ENCODE assay signal across 1 cellular context in the genomic region with DNA sequence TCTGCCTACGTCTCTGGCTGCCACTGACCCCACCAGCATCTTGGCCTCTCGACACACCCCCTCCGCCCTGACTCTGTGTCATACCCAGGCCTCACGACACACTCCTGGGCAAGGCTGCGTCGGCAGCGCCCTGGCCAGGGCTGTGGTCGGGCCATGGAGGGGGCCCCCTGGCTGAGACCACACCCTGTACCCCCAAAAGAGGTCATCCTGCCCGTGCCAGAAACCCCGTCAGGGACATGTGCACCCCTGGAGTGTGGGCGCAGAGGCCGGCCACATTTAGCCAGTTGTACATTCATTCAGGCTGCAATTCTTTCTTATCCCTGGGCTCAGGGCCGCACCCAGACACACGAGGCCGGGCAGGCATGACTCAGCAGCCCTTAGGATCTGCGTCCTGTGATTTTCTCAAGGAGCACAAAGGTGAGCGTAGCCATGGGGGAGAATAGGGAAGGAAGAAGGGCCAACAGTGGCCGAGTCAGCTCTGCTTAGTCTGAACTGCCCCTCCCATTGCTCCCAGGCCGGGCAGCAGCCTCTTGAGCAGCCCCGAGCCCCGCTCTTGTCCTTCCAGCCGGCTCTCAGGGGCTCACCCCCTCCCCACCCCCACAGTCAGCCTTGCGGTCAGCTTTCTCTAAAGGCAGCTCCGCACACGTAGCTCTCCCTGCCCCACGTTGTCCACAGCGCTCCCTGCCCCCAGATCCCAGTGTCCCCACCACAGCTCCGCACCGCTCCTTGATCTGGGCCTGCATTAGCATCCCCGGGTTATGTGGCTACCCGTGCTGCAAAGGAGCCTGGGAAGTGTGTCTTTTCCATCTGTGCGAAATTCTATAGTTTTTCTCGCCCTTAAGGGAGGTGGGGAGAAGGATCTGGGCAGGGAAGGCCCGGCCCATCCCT.
TF ChIP-seq lines count a peak whose summit lies in the region.

No MANE protein-coding gene starts in this region.

TF ChIP-seq in A549, 52 proteins besides CTCF, POLR2A, EP300 and RAD21 (continued from another document):
- TF ChIP-seq REST (IDR thresholded peaks at IDR 0.05) (no peak), GATA3 (IDR thresholded peaks at IDR 0.05; ENCODE audit: borderline replicate concordance) (no peak; the same call in 1 of the 2 replicates), CEBPB (IDR thresholded peaks at IDR 0.05) (no peak), JUN (IDR thresholded peaks at IDR 0.05) (peak in 1 of 2 experiments; percentile 29; a peak in 2 of 5 replicates), HOXA7 (CRISPR knock-in tag; IDR thresholded peaks at IDR 0.05) (no peak), FOXS1 (CRISPR knock-in tag; IDR thresholded peaks at IDR 0.05) (no peak), HOXB13 (CRISPR knock-in tag; IDR thresholded peaks at IDR 0.05; ENCODE audit: low read depth) (peak; percentile 16), SREBF2 (IDR thresholded peaks at IDR 0.05) (no peak), ZNF302 (CRISPR knock-in tag; IDR thresholded peaks at IDR 0.05) (no peak), TFCP2L1 (CRISPR knock-in tag; IDR thresholded peaks at IDR 0.05) (peak; percentile 17), KDM5A (IDR thresholded peaks at IDR 0.05) (no peak), RCOR1 (IDR thresholded peaks at IDR 0.05; ENCODE audit: low read depth, low read length) (no peak), BCL3 (IDR thresholded peaks at IDR 0.05) (no peak), CHD4 (IDR thresholded peaks at IDR 0.05; ENCODE audit: borderline replicate concordance) (no peak), ZFP36 (IDR thresholded peaks at IDR 0.05; ENCODE audit: borderline replicate concordance, partially characterized antibody) (no peak), MAZ (IDR thresholded peaks at IDR 0.05; ENCODE audit: borderline replicate concordance, low read depth, low read length) (no peak), CBX8 (IDR thresholded peaks at IDR 0.05) (no peak), NR3C1 (IDR thresholded peaks at IDR 0.05) (no peak), MYC (IDR thresholded peaks at IDR 0.05; ENCODE audit: borderline replicate concordance, low read length) (peak; percentile 61), SMC3 (IDR thresholded peaks at IDR 0.05) (no peak), PHF8 (IDR thresholded peaks at IDR 0.05; ENCODE audit: borderline replicate concordance, low read depth) (no peak), EHMT2 (IDR thresholded peaks at IDR 0.05; ENCODE audit: low read depth) (no peak), ELK1 (IDR thresholded peaks at IDR 0.05; ENCODE audit: low read depth, low read length) (no peak), POLR2AphosphoS2 (conservative IDR thresholded peaks at IDR 0.05; ENCODE audit: low read length) (no peak; the same call in 1 of the 2 replicates), NFE2L2 (conservative IDR thresholded peaks at IDR 0.05; ENCODE audit: low read length) (peak; percentile 74), ZC3H11A (IDR thresholded peaks at IDR 0.05) (no peak)
- TF ChIP-seq, protein P1, sequence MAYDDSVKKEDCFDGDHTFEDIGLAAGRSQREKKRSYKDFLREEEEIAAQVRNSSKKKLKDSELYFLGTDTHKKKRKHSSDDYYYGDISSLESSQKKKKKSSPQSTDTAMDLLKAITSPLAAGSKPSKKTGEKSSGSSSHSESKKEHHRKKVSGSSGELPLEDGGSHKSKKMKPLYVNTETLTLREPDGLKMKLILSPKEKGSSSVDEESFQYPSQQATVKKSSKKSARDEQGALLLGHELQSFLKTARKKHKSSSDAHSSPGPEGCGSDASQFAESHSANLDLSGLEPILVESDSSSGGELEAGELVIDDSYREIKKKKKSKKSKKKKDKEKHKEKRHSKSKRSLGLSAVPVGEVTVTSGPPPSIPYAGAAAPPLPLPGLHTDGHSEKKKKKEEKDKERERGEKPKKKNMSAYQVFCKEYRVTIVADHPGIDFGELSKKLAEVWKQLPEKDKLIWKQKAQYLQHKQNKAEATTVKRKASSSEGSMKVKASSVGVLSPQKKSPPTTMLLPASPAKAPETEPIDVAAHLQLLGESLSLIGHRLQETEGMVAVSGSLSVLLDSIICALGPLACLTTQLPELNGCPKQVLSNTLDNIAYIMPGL (CRISPR knock-in tag; IDR thresholded peaks at IDR 0.05; ENCODE audit: borderline replicate concordance) = no peak
